ENCODE assay signal across 1 cellular context in the genomic region with DNA sequence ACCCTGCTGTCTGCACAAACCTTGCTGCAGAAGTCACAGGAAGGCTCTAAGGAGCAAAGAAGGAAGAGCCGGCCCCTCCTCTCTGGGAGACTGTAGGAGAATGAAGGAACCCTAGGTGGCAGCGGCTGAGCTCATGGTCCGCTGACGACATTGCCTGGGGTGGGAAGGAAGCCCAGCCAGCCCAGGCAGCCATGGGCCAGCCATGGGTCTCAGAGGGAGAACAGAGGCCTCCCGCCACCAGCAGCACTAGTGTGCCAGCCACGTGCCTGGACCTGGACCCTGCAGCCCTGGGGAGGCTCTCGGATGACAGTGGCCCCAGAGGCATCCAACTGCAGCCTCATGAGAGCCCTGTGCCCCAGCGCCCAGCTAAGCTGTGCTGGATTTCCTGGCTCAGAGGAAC.
TF ChIP-seq lines count a peak whose summit lies in the region.

No MANE protein-coding gene starts in this region.

TF ChIP-seq in HEK293, 187 proteins besides CTCF, POLR2A, EP300 and RAD21 (continued from another document):
- TF ChIP-seq, protein P1, sequence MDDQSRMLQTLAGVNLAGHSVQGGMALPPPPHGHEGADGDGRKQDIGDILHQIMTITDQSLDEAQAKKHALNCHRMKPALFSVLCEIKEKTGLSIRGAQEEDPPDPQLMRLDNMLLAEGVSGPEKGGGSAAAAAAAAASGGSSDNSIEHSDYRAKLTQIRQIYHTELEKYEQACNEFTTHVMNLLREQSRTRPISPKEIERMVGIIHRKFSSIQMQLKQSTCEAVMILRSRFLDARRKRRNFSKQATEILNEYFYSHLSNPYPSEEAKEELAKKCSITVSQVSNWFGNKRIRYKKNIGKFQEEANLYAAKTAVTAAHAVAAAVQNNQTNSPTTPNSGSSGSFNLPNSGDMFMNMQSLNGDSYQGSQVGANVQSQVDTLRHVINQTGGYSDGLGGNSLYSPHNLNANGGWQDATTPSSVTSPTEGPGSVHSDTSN (CRISPR knock-in tag; IDR thresholded peaks at IDR 0.05), result no peak
- TF ChIP-seq, protein P2, sequence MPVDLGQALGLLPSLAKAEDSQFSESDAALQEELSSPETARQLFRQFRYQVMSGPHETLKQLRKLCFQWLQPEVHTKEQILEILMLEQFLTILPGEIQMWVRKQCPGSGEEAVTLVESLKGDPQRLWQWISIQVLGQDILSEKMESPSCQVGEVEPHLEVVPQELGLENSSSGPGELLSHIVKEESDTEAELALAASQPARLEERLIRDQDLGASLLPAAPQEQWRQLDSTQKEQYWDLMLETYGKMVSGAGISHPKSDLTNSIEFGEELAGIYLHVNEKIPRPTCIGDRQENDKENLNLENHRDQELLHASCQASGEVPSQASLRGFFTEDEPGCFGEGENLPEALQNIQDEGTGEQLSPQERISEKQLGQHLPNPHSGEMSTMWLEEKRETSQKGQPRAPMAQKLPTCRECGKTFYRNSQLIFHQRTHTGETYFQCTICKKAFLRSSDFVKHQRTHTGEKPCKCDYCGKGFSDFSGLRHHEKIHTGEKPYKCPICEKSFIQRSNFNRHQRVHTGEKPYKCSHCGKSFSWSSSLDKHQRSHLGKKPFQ (tag by site-specific recombination; IDR thresholded peaks at IDR 0.05), result no peak
- no peak for TF ChIP-seq ZNF16 (tag by site-specific recombination; IDR thresholded peaks at IDR 0.05; ENCODE audit: low read depth)
- TF ChIP-seq, protein P3, sequence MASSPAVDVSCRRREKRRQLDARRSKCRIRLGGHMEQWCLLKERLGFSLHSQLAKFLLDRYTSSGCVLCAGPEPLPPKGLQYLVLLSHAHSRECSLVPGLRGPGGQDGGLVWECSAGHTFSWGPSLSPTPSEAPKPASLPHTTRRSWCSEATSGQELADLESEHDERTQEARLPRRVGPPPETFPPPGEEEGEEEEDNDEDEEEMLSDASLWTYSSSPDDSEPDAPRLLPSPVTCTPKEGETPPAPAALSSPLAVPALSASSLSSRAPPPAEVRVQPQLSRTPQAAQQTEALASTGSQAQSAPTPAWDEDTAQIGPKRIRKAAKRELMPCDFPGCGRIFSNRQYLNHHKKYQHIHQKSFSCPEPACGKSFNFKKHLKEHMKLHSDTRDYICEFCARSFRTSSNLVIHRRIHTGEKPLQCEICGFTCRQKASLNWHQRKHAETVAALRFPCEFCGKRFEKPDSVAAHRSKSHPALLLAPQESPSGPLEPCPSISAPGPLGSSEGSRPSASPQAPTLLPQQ (tag by site-specific recombination; IDR thresholded peaks at IDR 0.05), result 0 out of 2 replicates have a peak, but pooled peaks have one; percentile 14
- TF ChIP-seq ZEB2 (tag by site-specific recombination; IDR thresholded peaks at IDR 0.05), result no peak
- peak; percentile 77 for TF ChIP-seq ZNF629 (tag by site-specific recombination; IDR thresholded peaks at IDR 0.05)
- no peak for TF ChIP-seq ZNF664 (tag by site-specific recombination; IDR thresholded peaks at IDR 0.05)
- TF ChIP-seq ZNF341 (tag by site-specific recombination; IDR thresholded peaks at IDR 0.05; ENCODE audit: low read depth), result peak; percentile 56; the same call in 1 of the 2 replicates
- no peak for TF ChIP-seq ZNF132 (tag by site-specific recombination; IDR thresholded peaks at IDR 0.05; ENCODE audit: borderline replicate concordance)
- peak; percentile 90 for TF ChIP-seq ZIC2 (tag by site-specific recombination; IDR thresholded peaks at IDR 0.05)
- peak; percentile 30; the same call in 1 of the 2 replicates for TF ChIP-seq ZNF416 (tag by site-specific recombination; IDR thresholded peaks at IDR 0.05)
- TF ChIP-seq, protein P4, sequence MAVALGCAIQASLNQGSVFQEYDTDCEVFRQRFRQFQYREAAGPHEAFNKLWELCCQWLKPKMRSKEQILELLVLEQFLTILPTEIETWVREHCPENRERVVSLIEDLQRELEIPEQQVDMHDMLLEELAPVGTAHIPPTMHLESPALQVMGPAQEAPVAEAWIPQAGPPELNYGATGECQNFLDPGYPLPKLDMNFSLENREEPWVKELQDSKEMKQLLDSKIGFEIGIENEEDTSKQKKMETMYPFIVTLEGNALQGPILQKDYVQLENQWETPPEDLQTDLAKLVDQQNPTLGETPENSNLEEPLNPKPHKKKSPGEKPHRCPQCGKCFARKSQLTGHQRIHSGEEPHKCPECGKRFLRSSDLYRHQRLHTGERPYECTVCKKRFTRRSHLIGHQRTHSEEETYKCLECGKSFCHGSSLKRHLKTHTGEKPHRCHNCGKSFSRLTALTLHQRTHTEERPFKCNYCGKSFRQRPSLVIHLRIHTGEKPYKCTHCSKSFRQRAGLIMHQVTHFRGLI (tag by site-specific recombination; IDR thresholded peaks at IDR 0.05), result peak; percentile 69
TF ChIP-seq in HEK293: peak in this region for 15.
